26 cellular contexts compared by ENCODE assay signal in the genomic region with DNA sequence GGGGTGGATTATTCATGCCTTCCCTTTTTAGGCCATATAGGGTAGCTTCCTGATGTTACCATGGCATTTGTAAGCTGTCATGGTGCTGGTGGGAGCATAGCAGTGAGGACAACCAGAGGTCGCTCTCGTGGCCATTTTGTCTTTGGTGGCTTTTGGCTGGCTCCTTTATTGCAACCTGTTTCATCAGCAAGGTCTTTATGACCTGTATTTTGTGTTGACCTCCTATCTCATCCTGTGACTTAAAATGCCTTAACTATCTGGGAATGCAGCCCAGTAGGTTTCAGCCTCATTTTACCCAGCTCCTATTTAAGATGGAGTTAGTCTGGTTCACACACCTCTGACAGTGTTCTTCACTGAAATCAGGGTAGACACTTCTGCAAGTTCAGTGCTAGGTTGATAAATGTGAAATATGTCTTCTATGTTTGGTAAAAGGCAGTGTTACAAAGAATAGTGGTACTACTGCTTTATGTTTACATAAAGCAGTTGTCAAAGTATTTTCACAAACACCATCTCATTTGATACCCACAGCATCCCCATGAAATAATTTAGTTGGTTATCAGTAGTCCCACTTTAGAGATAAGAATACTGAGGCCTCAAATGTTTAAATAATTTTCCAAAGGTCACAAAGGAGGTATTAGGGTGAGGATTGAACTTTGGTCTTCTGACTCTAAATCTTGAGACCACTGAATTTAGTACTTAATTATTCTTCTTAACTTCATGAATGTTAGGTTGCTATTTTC.
DNase-seq lines count a peak whose midpoint lies in the region; ATAC-seq, FAIRE-seq and TF ChIP-seq lines count a peak whose summit lies in the region.
"Had no signal": no experiment of that assay in that cellular context is flagged by ENCODE, and none has a peak within 500 bp of the region (broad histone marks: within the 10 kb centered on the region; RNA-seq: fewer than 3 reads in every experiment).

No MANE protein-coding gene starts in this region.

- intact Hi-C loops in K562 (cut with micrococcal nuclease) (no loop called here), psoas muscle (cut with DNase I) (no loop called here)

- no peak for TF ChIP-seq CTCF in K562 (IDR thresholded peaks at IDR 0.05 in 2 of 3, conservative IDR thresholded peaks at IDR 0.05 in 1 of 3; ENCODE audit: insufficient read depth in 2 of 3, low read depth in 1 of 3, low read length in 3 of 3)
- no peak for TF ChIP-seq CTCF in psoas muscle (IDR thresholded peaks at IDR 0.05)

- H2AFZ ChIP-seq in K562 (ENCODE audit: low read depth, low read length) = no peak overlapping the region

- POLR2A ChIA-PET in K562 (lab: Yijun Ruan, JAX) = no interaction called here

- no peak for FAIRE-seq in K562 (lab: Jason Lieb, UNC)
- FAIRE-seq in urothelium cell line (lab: Jason Lieb, UNC) = no peak
- FAIRE-seq: A549, GM12878, GM12892, GM19239 had no signal

- no peak overlapping the region for H3K27ac Mint-ChIP-seq in stimulated activated effector memory CD8-positive, alpha-beta T cell treated with anti-CD3 and anti-CD28 coated beads, Interleukin-12 subunit alpha, Interleukin-12 subunit beta, amount 100 ng/mL, for 72 hours
- H3K27ac Mint-ChIP-seq: B cell; CD4-positive, alpha-beta T cell; CD8-positive, alpha-beta T cell had no signal

- no peak overlapping the region for H3K4me3 Mint-ChIP-seq in stimulated activated effector memory CD8-positive, alpha-beta T cell treated with anti-CD3 and anti-CD28 coated beads, Interleukin-12 subunit alpha, Interleukin-12 subunit beta, amount 100 ng/mL, for 72 hours
- H3K4me3 Mint-ChIP-seq: B cell; CD4-positive, alpha-beta T cell; CD8-positive, alpha-beta T cell had no signal

- no peak for TF ChIP-seq EP300 in K562 (IDR thresholded peaks at IDR 0.05; ENCODE audit: low read length)

- H3K9ac ChIP-seq in K562 (ENCODE audit: insufficient read depth in 1 of 2, low read depth in 2 of 2, low read length in 2 of 2) = no peak overlapping the region
- H3K9ac ChIP-seq: BLaER1 treated with 17β-estradiol and CSF1 and Interleukin-3, amounts not matched to agents 10 nM and 100 nM had no signal

- no peaks in the 10 kb centered on the region; a peak in 1 of 5 replicates for H3K4me1 ChIP-seq in K562 (replicated peaks in 1 of 2; ENCODE audit: control insufficient read depth in 2 of 2, insufficient read depth in 2 of 2, low read length in 2 of 2)
- H3K4me1 ChIP-seq in psoas muscle = peaks cover 16% of the 10 kb centered on the region
- H3K4me1 ChIP-seq: A549; BLaER1 treated with 17β-estradiol and CSF1 and Interleukin-3, amounts not matched to agents 10 nM and 100 nM; Caco-2 had no signal

- WGBS in K562 (ENCODE audit: insufficient coverage, low coverage, missing lambda C conversion rate) = 9% methylated on average over 2 of the region's 2 CpGs
- 88 to 90% (median 89%) methylated on average over 2 of the region's 2 CpGs for WGBS in psoas muscle, 3 donors

- H4K20me1 ChIP-seq in K562 (replicated peaks; ENCODE audit: control insufficient read depth, insufficient read depth, low read length) = no peaks in the 10 kb centered on the region
- H4K20me1 ChIP-seq: BLaER1 treated with 17β-estradiol and CSF1 and Interleukin-3, amounts not matched to agents 10 nM and 100 nM had no signal

- H3K9me3 ChIP-seq in K562 (replicated peaks; ENCODE audit: control insufficient read depth, insufficient read depth, low read depth, low read length) = no peaks in the 10 kb centered on the region
- no peaks in the 10 kb centered on the region for H3K9me3 ChIP-seq in psoas muscle
- H3K9me3 ChIP-seq: A549, Caco-2 had no signal

- H3K4me2 ChIP-seq in K562 (ENCODE audit: insufficient read depth, low read length) = no peak overlapping the region
- H3K4me2 ChIP-seq: A549; BLaER1 treated with 17β-estradiol and CSF1 and Interleukin-3, amounts not matched to agents 10 nM and 100 nM had no signal

- H3K27ac ChIP-seq in K562 (ENCODE audit: extremely low read depth, low read depth, low read length) = no peak overlapping the region
- peak overlapping the region; percentile 72 for H3K27ac ChIP-seq in psoas muscle
- H3K27ac ChIP-seq: A549; BLaER1 treated with 17β-estradiol and CSF1 and Interleukin-3, amounts not matched to agents 10 nM and 100 nM; C4-2B had no signal

- ATAC-seq in K562 = peak; percentile 73
- ATAC-seq in psoas muscle = no peak
- ATAC-seq in GM18498 (IDR thresholded peaks at IDR 0.05; ENCODE audit: unreplicated experiment) = no peak
- ATAC-seq in stimulated activated effector memory CD8-positive, alpha-beta T cell treated with anti-CD3 and anti-CD28 coated beads, Interleukin-12 subunit alpha, Interleukin-12 subunit beta, amount 100 ng/mL, for 72 hours = no peak
- ATAC-seq: A549; CD8-positive, alpha-beta T cell; GM12878 had no signal

- CTCF ChIA-PET in K562 (lab: Yijun Ruan, JAX; ENCODE audit: low intra/inter-chr PET ratio) = no interaction called here

- H3K4me3 ChIP-seq in K562 (no peak overlapping the region), psoas muscle (no peak overlapping the region)
- H3K4me3 ChIP-seq: A549; BLaER1 treated with 17β-estradiol and CSF1 and Interleukin-3, amounts not matched to agents 10 nM and 100 nM; GM12878 had no signal

- DNase-seq in NAMALWA (ENCODE audit: low spot score) = peak; percentile 8
- peak; percentile 30 for DNase-seq in OCI-M1 (lab: John Stamatoyannopoulos, UW)
- peak in 1 of 4 experiments; percentile 11 for DNase-seq in K562 (ENCODE audit: extremely low read depth in 1 of 4, low spot score in 3 of 4)
- DNase-seq in psoas muscle = no peak
- DNase-seq in stimulated activated effector memory CD8-positive, alpha-beta T cell treated with anti-CD3 and anti-CD28 coated beads, Interleukin-12 subunit alpha, Interleukin-12 subunit beta, amount 100 ng/mL, for 72 hours (ENCODE audit: low spot score in 2 of 2) = no peak
- no peak for DNase-seq in urothelium cell line (ENCODE audit: low spot score)
- DNase-seq: AML-193; Caco-2; Calu3; CD4-positive, alpha-beta T cell; CD8-positive, alpha-beta T cell; DMS 273 treated with DMSO at 0.1 percent for 48 hours; DMS153; DMS53; DMS79; DND-41; EL; GDM1 had no signal

- H3K9me1 ChIP-seq in K562 (ENCODE audit: control insufficient read depth, insufficient read depth, low read length) = no peaks in the 10 kb centered on the region

- no peaks in the 10 kb centered on the region for H3K36me3 Mint-ChIP-seq in stimulated activated effector memory CD8-positive, alpha-beta T cell treated with anti-CD3 and anti-CD28 coated beads, Interleukin-12 subunit alpha, Interleukin-12 subunit beta, amount 100 ng/mL, for 72 hours
- H3K36me3 Mint-ChIP-seq: CD8-positive, alpha-beta T cell had no signal

- H3K79me2 ChIP-seq in K562 (ENCODE audit: control insufficient read depth, insufficient read depth, low read length) = no peaks in the 10 kb centered on the region

- TF ChIP-seq RAD21 in K562 (CRISPR knock-in tag; conservative IDR thresholded peaks at IDR 0.05 in 1 of 2, IDR thresholded peaks at IDR 0.05 in 1 of 2) = no peak

- no TSS peak for BruUV-seq in K562 (replicated peaks; lab: Mats Ljungman, UMichigan)

- TF ChIP-seq POLR2A in K562 (conservative IDR thresholded peaks at IDR 0.05) = no peak

- in situ Hi-C loops in K562 (cut with MboI) = no loop called here

- H3K4me1 Mint-ChIP-seq in stimulated activated effector memory CD8-positive, alpha-beta T cell treated with anti-CD3 and anti-CD28 coated beads, Interleukin-12 subunit alpha, Interleukin-12 subunit beta, amount 100 ng/mL, for 72 hours = no peaks in the 10 kb centered on the region
- H3K4me1 Mint-ChIP-seq: B cell had no signal

- H3K27me3 ChIP-seq in K562 (ENCODE audit: control insufficient read depth in 2 of 2, insufficient read depth in 2 of 2, low read length in 2 of 2) (no peaks in the 10 kb centered on the region; a peak in 1 of 5 replicates), psoas muscle (ENCODE audit: insufficient read depth in 3 of 3, low read length in 2 of 3) (no peaks in the 10 kb centered on the region)
- H3K27me3 ChIP-seq: BLaER1 treated with 17β-estradiol and CSF1 and Interleukin-3, amounts not matched to agents 10 nM and 100 nM had no signal

- no peaks in the 10 kb centered on the region for H3K36me3 ChIP-seq in K562 (ENCODE audit: control insufficient read depth, insufficient read depth, low read length)
- H3K36me3 ChIP-seq in psoas muscle (ENCODE audit: insufficient read depth in 1 of 2, low read depth in 1 of 2) = no peaks in the 10 kb centered on the region
- H3K36me3 ChIP-seq: BLaER1 treated with 17β-estradiol and CSF1 and Interleukin-3, amounts not matched to agents 10 nM and 100 nM had no signal

- no peaks in the 10 kb centered on the region for H3K9me3 Mint-ChIP-seq in stimulated activated effector memory CD8-positive, alpha-beta T cell treated with anti-CD3 and anti-CD28 coated beads, Interleukin-12 subunit alpha, Interleukin-12 subunit beta, amount 100 ng/mL, for 72 hours

TF ChIP-seq in K562, 482 proteins besides CTCF, POLR2A, EP300 and RAD21 (continues in another document):
- TF ChIP-seq ETV1 (tag; conservative IDR thresholded peaks at IDR 0.05; ENCODE audit: low read depth) (peak; percentile 84), MYBL2 (IDR thresholded peaks at IDR 0.05; ENCODE audit: low read depth) (no peak), MYBL2 (CRISPR knock-in tag; IDR thresholded peaks at IDR 0.05; ENCODE audit: borderline replicate concordance) (no peak), POLR2H (tag; IDR thresholded peaks at IDR 0.05; ENCODE audit: low read depth) (peak; percentile 87), PURB (CRISPR knock-in tag; IDR thresholded peaks at IDR 0.05; ENCODE audit: low read depth) (no peak), KLF6 (CRISPR knock-in tag; IDR thresholded peaks at IDR 0.05; ENCODE audit: borderline replicate concordance) (peak; percentile 96), DDX20 (tag; IDR thresholded peaks at IDR 0.05; ENCODE audit: low read depth) (peak; percentile 97), NR4A1 (CRISPR knock-in tag; IDR thresholded peaks at IDR 0.05) (no peak), NR4A1 (tag; IDR thresholded peaks at IDR 0.05) (peak; percentile 97), IFI16 (CRISPR knock-in tag; IDR thresholded peaks at IDR 0.05) (peak; percentile 90)
- TF ChIP-seq, protein P1, sequence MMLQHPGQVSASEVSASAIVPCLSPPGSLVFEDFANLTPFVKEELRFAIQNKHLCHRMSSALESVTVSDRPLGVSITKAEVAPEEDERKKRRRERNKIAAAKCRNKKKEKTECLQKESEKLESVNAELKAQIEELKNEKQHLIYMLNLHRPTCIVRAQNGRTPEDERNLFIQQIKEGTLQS (IDR thresholded peaks at IDR 0.05) = peak; percentile 75
- TF ChIP-seq, protein P1 (CRISPR knock-in tag; conservative IDR thresholded peaks at IDR 0.05) = no peak

Comparison
In these comparisons a context has a peak if more than half of its experiments do, and no peak if none do; other contexts are left out.
1. DNase-seq: peak in NAMALWA (single experiment) and OCI-M1 (single experiment); none in psoas muscle (0 of 2), stimulated activated effector memory CD8-positive, alpha-beta T cell treated with anti-CD3 and anti-CD28 coated beads, Interleukin-12 subunit alpha, Interleukin-12 subunit beta, amount 100 ng/mL, for 72 hours (0 of 2) and urothelium cell line (single experiment).